8 cellular contexts compared by ENCODE assay signal in genomic region chr7:32890010-32890552, GRCh38. TPM values are rescaled to one million over a fixed set of nuclear protein-coding genes. Genes with fewer than 3 reads are reported as not detected.
DNase-seq lines count a peak whose midpoint lies in the region; ATAC-seq and TF ChIP-seq lines count a peak whose summit lies in the region.

No MANE protein-coding gene starts in this region.

- peaks cover 7% of the 10 kb centered on the region for H3K27me3 ChIP-seq in NT2/D1 (ENCODE audit: insufficient read depth, insufficient read length)
- H3K27me3 ChIP-seq in mononuclear cell (ENCODE audit: insufficient read depth, low read length), result no peaks in the 10 kb centered on the region

- H3K36me3 ChIP-seq in NT2/D1 (ENCODE audit: insufficient read depth, insufficient read length, low read length), result no peaks in the 10 kb centered on the region

- H3K9me3 ChIP-seq in NT2/D1 (ENCODE audit: insufficient read depth, low read length) (no peaks in the 10 kb centered on the region), mononuclear cell (ENCODE audit: low read depth, low read length) (no peaks in the 10 kb centered on the region)

- DNase-seq in SKM-1 treated with dmso at 0.1 percent for 144 hours (lab: John Stamatoyannopoulos, UW; ENCODE audit: unreplicated experiment), result peak; percentile 5
- DNase-seq in SKM-1 (lab: John Stamatoyannopoulos, UW; ENCODE audit: unreplicated experiment), result no peak
- no peak for DNase-seq in NT2/D1 (ENCODE audit: low read depth, low spot score)
- DNase-seq in choroid plexus epithelial cell (ENCODE audit: low read depth), result peak; percentile 78
- no peak for DNase-seq in NCI-H2196 treated with DMSO at 0.1 percent for 48 hours (lab: John Stamatoyannopoulos, UW; ENCODE audit: unreplicated experiment)

- H3K4me1 ChIP-seq in NT2/D1 (ENCODE audit: insufficient read depth, insufficient read length) (no peaks in the 10 kb centered on the region), mononuclear cell (ENCODE audit: insufficient read depth, low read length) (peaks cover 45% of the 10 kb centered on the region)

- ATAC-seq in HG02852 (IDR thresholded peaks at IDR 0.05; ENCODE audit: unreplicated experiment), result no peak
- ATAC-seq in GM18907 (IDR thresholded peaks at IDR 0.05; ENCODE audit: unreplicated experiment), result no peak

- H3K4me3 ChIP-seq in NT2/D1 (ENCODE audit: insufficient read length, low read depth) (peak overlapping the region; percentile 78), choroid plexus epithelial cell (ENCODE audit: low read depth, low read length) (peak overlapping the region; percentile 83), mononuclear cell (ENCODE audit: low read length) (peak overlapping the region; percentile 90)

- no peak for TF ChIP-seq CTCF in choroid plexus epithelial cell (conservative IDR thresholded peaks at IDR 0.05; ENCODE audit: low read depth, low read length)

- peak overlapping the region; percentile 89 for H3K9ac ChIP-seq in NT2/D1 (ENCODE audit: insufficient read length, low read depth)

RNA-seq across cellular contexts. Expression of gene KBTBD2, which starts 1.5 kb away (rescaled TPM):
- 169 TPM for total RNA-seq in mononuclear cell

Comparison
In these comparisons a context has a peak if more than half of its experiments do, and no peak if none do; other contexts are left out.
1. DNase-seq: peak in SKM-1 treated with dmso at 0.1 percent for 144 hours (single experiment) and choroid plexus epithelial cell (single experiment); none in SKM-1 (single experiment), NT2/D1 (single experiment) and NCI-H2196 treated with DMSO at 0.1 percent for 48 hours (single experiment).
2. Peak in every context shown above with its lines, with median percentiles within 50 percentile points of each other: H3K4me3 ChIP-seq.